ENCODE assay signal across 1 cellular context in the genomic region with DNA sequence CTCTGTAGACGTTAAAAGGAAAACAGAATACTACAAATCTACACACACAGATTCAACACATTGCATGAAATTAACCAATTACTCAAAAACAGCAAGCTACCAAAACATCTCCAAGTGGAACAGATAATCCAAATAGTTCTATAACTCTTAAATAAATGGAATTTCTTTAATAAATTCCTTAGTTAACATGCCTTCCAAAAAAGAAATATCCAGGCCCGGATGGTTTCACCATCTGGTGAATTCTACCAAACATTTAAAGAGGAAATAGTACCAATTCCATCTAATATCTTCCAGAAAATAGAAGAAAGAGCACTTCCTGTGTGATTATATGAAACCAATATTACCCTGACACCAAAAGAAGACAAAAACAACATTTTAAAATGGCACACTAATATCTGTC.
TF ChIP-seq lines count a peak whose summit lies in the region.

No MANE protein-coding gene starts in this region.

TF ChIP-seq in IMR-90, 13 proteins besides CTCF, POLR2A, EP300 and RAD21:
- no peak for TF ChIP-seq SMC3 (IDR thresholded peaks at IDR 0.05; ENCODE audit: low read depth, low read length)
- no peak for TF ChIP-seq NFE2L2 (IDR thresholded peaks at IDR 0.05; ENCODE audit: low read depth, low read length)
- no peak for TF ChIP-seq MAFK (IDR thresholded peaks at IDR 0.05; ENCODE audit: low read depth, low read length)
- no peak for TF ChIP-seq BHLHE40 (IDR thresholded peaks at IDR 0.05; ENCODE audit: low read depth, low read length)
- TF ChIP-seq RCOR1 (IDR thresholded peaks at IDR 0.05; ENCODE audit: insufficient replicate concordance, low read length): no peak
- TF ChIP-seq CEBPB (IDR thresholded peaks at IDR 0.05; ENCODE audit: low read depth, low read length): no peak
- TF ChIP-seq, protein P1, sequence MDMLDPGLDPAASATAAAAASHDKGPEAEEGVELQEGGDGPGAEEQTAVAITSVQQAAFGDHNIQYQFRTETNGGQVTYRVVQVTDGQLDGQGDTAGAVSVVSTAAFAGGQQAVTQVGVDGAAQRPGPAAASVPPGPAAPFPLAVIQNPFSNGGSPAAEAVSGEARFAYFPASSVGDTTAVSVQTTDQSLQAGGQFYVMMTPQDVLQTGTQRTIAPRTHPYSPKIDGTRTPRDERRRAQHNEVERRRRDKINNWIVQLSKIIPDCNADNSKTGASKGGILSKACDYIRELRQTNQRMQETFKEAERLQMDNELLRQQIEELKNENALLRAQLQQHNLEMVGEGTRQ (IDR thresholded peaks at IDR 0.05; ENCODE audit: low read depth, low read length): no peak
- TF ChIP-seq RFX5 (IDR thresholded peaks at IDR 0.05; ENCODE audit: low read depth, low read length): no peak
- no peak for TF ChIP-seq CHD1 (IDR thresholded peaks at IDR 0.05; ENCODE audit: low read depth, low read length)
